In the genomic region with DNA sequence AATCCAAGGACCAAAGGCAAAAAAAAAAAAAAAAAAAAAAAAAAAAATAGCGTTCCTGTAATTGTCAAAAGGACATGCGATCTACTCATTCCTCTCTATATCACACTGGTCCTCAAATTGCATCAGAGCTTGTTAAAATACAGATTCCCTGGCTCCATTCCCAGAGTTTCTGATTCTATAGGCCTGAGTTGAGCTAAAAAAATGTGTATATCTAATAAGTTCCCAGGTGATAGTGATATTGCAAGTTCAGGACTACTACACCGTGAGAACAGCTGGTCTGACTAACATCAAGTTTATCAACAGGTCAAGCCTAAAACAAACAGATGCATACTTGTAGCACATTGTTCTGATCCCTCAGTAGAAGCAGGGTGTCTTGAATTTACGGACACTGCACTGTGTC, we compare ENCODE assay signal across 13 cellular contexts.
DNase-seq lines count a peak whose midpoint lies in the region; TF ChIP-seq lines count a peak whose summit lies in the region.
"Had no signal": no experiment of that assay in that cellular context is flagged by ENCODE, and none has a peak within 500 bp of the region (broad histone marks: within the 10 kb centered on the region; RNA-seq: fewer than 3 reads in every experiment).

No MANE protein-coding gene starts in this region.

- no peak overlapping the region for H3K4me3 Mint-ChIP-seq in HFFc6
- H3K4me3 Mint-ChIP-seq: CD4-positive, alpha-beta memory T cell had no signal

- H3K4me3 ChIP-seq in HEK293 (ENCODE audit: low read depth, low read length) (no peak overlapping the region), fibroblast of pulmonary artery (replicated peaks; ENCODE audit: low read depth, low read length) (no peak overlapping the region)
- H3K4me3 ChIP-seq: GM23248 had no signal

- no peaks in the 10 kb centered on the region for H3K4me1 Mint-ChIP-seq in HFFc6 (ENCODE audit: low read depth)
- H3K4me1 Mint-ChIP-seq: CD4-positive, alpha-beta memory T cell had no signal

- no peaks in the 10 kb centered on the region; the same call in 1 of the 2 replicates for H3K27me3 Mint-ChIP-seq in HFFc6 (ENCODE audit: insufficient read depth)

- no peak overlapping the region for H3K27ac ChIP-seq in HEK293 (ENCODE audit: extremely low read depth, low read depth, low read length)
- H3K27ac ChIP-seq: C4-2B, GM23248 had no signal

- DNase-seq in NCI-H2171 treated with DMSO at 0.1 percent for 48 hours (lab: John Stamatoyannopoulos, UW) (peak; percentile 40), NCI-H2171 (lab: John Stamatoyannopoulos, UW) (no peak), fibroblast of pulmonary artery (ENCODE audit: low read depth) (peak; percentile 39), C1 segment of cervical spinal cord (lab: John Stamatoyannopoulos, UW) (no peak), HFFc6 (no peak), NCI-H1694 (lab: John Stamatoyannopoulos, UW) (no peak)
- DNase-seq: 8988T; AML-193; CD4-positive, alpha-beta memory T cell; GM23248; IMR-90 had no signal

- H3K4me1 ChIP-seq in HEK293 (ENCODE audit: control insufficient read depth, insufficient read depth, low read length): no peaks in the 10 kb centered on the region

- no peak for TF ChIP-seq CTCF in HEK293 (tag by site-specific recombination; IDR thresholded peaks at IDR 0.05)
- no peak for TF ChIP-seq CTCF in fibroblast of pulmonary artery (IDR thresholded peaks at IDR 0.05; ENCODE audit: low read length, missing control alignments)
- TF ChIP-seq CTCF in HFFc6 (IDR thresholded peaks at IDR 0.05): no peak

- no peak overlapping the region for H3K27ac Mint-ChIP-seq in HFFc6
- H3K27ac Mint-ChIP-seq: CD4-positive, alpha-beta memory T cell had no signal

- peaks cover 39% of the 10 kb centered on the region for H3K9me3 Mint-ChIP-seq in HFFc6

- no peaks in the 10 kb centered on the region for H3K9me3 ChIP-seq in HEK293 (ENCODE audit: control insufficient read depth, insufficient read depth, low read depth, low read length)

- no peaks in the 10 kb centered on the region for H3K36me3 ChIP-seq in HEK293 (ENCODE audit: control insufficient read depth in 2 of 2, insufficient read depth in 1 of 2, low read length in 2 of 2)

- POLR2A ChIA-PET in HEK293 (lab: Yijun Ruan, JAX): interaction anchor here (0.7 kb wide), 1 partner anchor 65 kb away, joined by 8 read pairs; no protein-coding TSS in a partner anchor

- H3K36me3 Mint-ChIP-seq in HFFc6 (ENCODE audit: low read depth): no peaks in the 10 kb centered on the region
- H3K36me3 Mint-ChIP-seq: CD4-positive, alpha-beta memory T cell had no signal

- CTCF ChIA-PET in HEK293 (lab: Yijun Ruan, JAX): no interaction called here

TF ChIP-seq in HEK293, 187 proteins besides CTCF, POLR2A, EP300 and RAD21:
- TF ChIP-seq, protein P1, sequence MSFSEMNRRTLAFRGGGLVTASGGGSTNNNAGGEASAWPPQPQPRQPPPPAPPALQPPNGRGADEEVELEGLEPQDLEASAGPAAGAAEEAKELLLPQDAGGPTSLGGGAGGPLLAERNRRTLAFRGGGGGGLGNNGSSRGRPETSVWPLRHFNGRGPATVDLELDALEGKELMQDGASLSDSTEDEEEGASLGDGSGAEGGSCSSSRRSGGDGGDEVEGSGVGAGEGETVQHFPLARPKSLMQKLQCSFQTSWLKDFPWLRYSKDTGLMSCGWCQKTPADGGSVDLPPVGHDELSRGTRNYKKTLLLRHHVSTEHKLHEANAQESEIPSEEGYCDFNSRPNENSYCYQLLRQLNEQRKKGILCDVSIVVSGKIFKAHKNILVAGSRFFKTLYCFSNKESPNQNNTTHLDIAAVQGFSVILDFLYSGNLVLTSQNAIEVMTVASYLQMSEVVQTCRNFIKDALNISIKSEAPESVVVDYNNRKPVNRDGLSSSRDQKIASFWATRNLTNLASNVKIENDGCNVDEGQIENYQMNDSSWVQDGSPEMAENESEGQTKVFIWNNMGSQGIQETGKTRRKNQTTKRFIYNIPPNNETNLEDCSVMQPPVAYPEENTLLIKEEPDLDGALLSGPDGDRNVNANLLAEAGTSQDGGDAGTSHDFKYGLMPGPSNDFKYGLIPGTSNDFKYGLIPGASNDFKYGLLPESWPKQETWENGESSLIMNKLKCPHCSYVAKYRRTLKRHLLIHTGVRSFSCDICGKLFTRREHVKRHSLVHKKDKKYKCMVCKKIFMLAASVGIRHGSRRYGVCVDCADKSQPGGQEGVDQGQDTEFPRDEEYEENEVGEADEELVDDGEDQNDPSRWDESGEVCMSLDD (tag by site-specific recombination; IDR thresholded peaks at IDR 0.05): no peak
- TF ChIP-seq SCRT1 (tag by site-specific recombination; IDR thresholded peaks at IDR 0.05; ENCODE audit: borderline replicate concordance) (0 out of 2 replicates have a peak, but pooled peaks have one; percentile 35), ZNF324 (tag by site-specific recombination; IDR thresholded peaks at IDR 0.05) (no peak), ZNF549 (tag by site-specific recombination; IDR thresholded peaks at IDR 0.05) (no peak), ZNF664 (tag by site-specific recombination; IDR thresholded peaks at IDR 0.05) (no peak), ZNF624 (tag by site-specific recombination; IDR thresholded peaks at IDR 0.05) (no peak), SP7 (tag by site-specific recombination; IDR thresholded peaks at IDR 0.05) (no peak), SCRT2 (tag by site-specific recombination; IDR thresholded peaks at IDR 0.05) (0 out of 2 replicates have a peak, but pooled peaks have one; percentile 26), TCF7L2 (IDR thresholded peaks at IDR 0.05; ENCODE audit: borderline replicate concordance, low read depth, low read length) (no peak), GLI2 (tag by site-specific recombination; IDR thresholded peaks at IDR 0.05; ENCODE audit: borderline replicate concordance, low read depth) (no peak), ZNF548 (tag by site-specific recombination; IDR thresholded peaks at IDR 0.05) (no peak)
- TF ChIP-seq, protein P2, sequence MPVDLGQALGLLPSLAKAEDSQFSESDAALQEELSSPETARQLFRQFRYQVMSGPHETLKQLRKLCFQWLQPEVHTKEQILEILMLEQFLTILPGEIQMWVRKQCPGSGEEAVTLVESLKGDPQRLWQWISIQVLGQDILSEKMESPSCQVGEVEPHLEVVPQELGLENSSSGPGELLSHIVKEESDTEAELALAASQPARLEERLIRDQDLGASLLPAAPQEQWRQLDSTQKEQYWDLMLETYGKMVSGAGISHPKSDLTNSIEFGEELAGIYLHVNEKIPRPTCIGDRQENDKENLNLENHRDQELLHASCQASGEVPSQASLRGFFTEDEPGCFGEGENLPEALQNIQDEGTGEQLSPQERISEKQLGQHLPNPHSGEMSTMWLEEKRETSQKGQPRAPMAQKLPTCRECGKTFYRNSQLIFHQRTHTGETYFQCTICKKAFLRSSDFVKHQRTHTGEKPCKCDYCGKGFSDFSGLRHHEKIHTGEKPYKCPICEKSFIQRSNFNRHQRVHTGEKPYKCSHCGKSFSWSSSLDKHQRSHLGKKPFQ (tag by site-specific recombination; IDR thresholded peaks at IDR 0.05): no peak
- TF ChIP-seq, protein P3, sequence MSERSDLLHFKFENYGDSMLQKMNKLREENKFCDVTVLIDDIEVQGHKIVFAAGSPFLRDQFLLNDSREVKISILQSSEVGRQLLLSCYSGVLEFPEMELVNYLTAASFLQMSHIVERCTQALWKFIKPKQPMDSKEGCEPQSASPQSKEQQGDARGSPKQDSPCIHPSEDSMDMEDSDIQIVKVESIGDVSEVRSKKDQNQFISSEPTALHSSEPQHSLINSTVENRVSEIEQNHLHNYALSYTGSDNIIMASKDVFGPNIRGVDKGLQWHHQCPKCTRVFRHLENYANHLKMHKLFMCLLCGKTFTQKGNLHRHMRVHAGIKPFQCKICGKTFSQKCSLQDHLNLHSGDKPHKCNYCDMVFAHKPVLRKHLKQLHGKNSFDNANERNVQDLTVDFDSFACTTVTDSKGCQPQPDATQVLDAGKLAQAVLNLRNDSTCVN (tag by site-specific recombination; optimal IDR thresholded peaks at IDR 0.05): no peak

Comparison
In these comparisons a context has a peak if more than half of its experiments do, and no peak if none do; other contexts are left out.
1. DNase-seq: peak in NCI-H2171 treated with DMSO at 0.1 percent for 48 hours (single experiment) and fibroblast of pulmonary artery (single experiment); none in NCI-H2171 (single experiment), C1 segment of cervical spinal cord (0 of 14), HFFc6 (single experiment) and NCI-H1694 (single experiment).